ENCODE assay signal across 13 cellular contexts in the genomic region with DNA sequence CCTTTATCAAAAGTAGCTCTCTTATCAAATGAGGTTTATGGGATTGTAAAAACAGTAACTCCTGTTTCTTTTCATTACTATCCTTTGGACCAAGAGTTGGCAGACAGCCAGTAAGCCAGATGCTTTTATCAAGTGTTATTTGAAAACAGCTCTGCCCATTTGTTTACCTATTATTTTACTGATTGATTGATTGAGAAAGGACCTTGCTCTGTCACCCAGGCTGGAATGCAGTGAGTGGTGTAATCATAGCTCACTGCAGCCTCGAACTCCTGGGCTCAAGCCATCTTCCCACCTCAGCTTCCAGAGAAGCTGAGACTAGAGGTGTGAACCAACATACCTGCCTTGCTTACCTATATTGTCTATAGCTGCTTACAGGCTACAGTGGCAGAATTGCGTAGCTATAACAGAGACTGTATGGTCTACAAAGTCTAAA. TPM values are rescaled to one million over a fixed set of nuclear protein-coding genes. Genes with fewer than 3 reads are reported as not detected.
A peak's percentile ranks its signal among the peaks of the same experiment; 100 is the strongest.
DNase-seq lines count a peak whose midpoint lies in the region; ATAC-seq and TF ChIP-seq lines count a peak whose summit lies in the region.
"Had no signal": no experiment of that assay in that cellular context is flagged by ENCODE, and none has a peak within 500 bp of the region (broad histone marks: within the 10 kb centered on the region; RNA-seq: fewer than 3 reads in every experiment).

No MANE protein-coding gene starts in this region.

- H3K4me2 ChIP-seq in mammary epithelial cell (ENCODE audit: insufficient read depth, low read depth, low read length), result peak overlapping the region; percentile 95

- no peak overlapping the region for H3K4me3 Mint-ChIP-seq in mesothelial cell of epicardium
- H3K4me3 Mint-ChIP-seq: activated T-cell treated with anti-CD3 and anti-CD28 coated beads, Interleukin-2, amount 50 U/mL, for 72 hours; stimulated activated naive CD8-positive, alpha-beta T cell treated with anti-CD3 and anti-CD28 coated beads, Interleukin-15, Interleukin-2, amounts not matched to agents 100 ng/mL and 50 ng/mL, for 24 hours; T-cell had no signal

- no peak for TF ChIP-seq CTCF in mammary epithelial cell (conservative IDR thresholded peaks at IDR 0.05 in 1 of 2, IDR thresholded peaks at IDR 0.05 in 1 of 2; ENCODE audit: extremely low read depth in 1 of 2, insufficient read depth in 1 of 2, low read depth in 1 of 2, low read length in 2 of 2)
- TF ChIP-seq CTCF in mesothelial cell of epicardium (IDR thresholded peaks at IDR 0.05; ENCODE audit: unreplicated experiment), result no peak
- TF ChIP-seq CTCF in GM13976 (IDR thresholded peaks at IDR 0.05; ENCODE audit: borderline replicate concordance, control extremely low read depth, extremely low read depth, insufficient read depth, missing control alignments), result no peak

- H3K27ac ChIP-seq in mammary epithelial cell (ENCODE audit: insufficient read depth, low read depth, low read length), result peak overlapping the region; percentile 80

- no peak overlapping the region for H3K9ac ChIP-seq in mammary epithelial cell (ENCODE audit: insufficient read depth, low read length)

- no peaks in the 10 kb centered on the region for H3K9me3 Mint-ChIP-seq in mesothelial cell of epicardium
- H3K9me3 Mint-ChIP-seq: activated T-cell treated with anti-CD3 and anti-CD28 coated beads, Interleukin-2, amount 50 U/mL, for 72 hours; stimulated activated naive CD8-positive, alpha-beta T cell treated with anti-CD3 and anti-CD28 coated beads, Interleukin-15, Interleukin-2, amounts not matched to agents 100 ng/mL and 50 ng/mL, for 24 hours; T-cell had no signal

- H3K4me1 ChIP-seq in mammary epithelial cell (ENCODE audit: insufficient read depth, low read length), result peaks cover 34% of the 10 kb centered on the region

- H3K27me3 Mint-ChIP-seq in mesothelial cell of epicardium (ENCODE audit: low read depth), result no peaks in the 10 kb centered on the region
- H3K27me3 Mint-ChIP-seq: stimulated activated naive CD8-positive, alpha-beta T cell treated with anti-CD3 and anti-CD28 coated beads, Interleukin-15, Interleukin-2, amounts not matched to agents 100 ng/mL and 50 ng/mL, for 24 hours; T-cell had no signal

- BruUV-seq in mammary epithelial cell (replicated peaks; lab: Mats Ljungman, UMichigan), result no TSS peak

- DNase-seq in ELR (ENCODE audit: low read depth) (peak; percentile 47), NCI-H1694 (lab: John Stamatoyannopoulos, UW) (peak; percentile 45), mammary epithelial cell (no peak), mesothelial cell of epicardium (ENCODE audit: low spot score in 2 of 2, unreplicated experiment in 2 of 2) (no peak), ureter (ENCODE audit: low spot score) (no peak), GM13976 (ENCODE audit: low spot score) (no peak)
- DNase-seq in stimulated activated CD4-positive, alpha-beta T cell treated with anti-CD3 and anti-CD28 coated beads, Interleukin-15, amount 100 ng/mL, for 24 hours, result no peak
- DNase-seq: activated T-cell treated with anti-CD3 and anti-CD28 coated beads, Interleukin-2, amount 50 U/mL, for 72 hours; NCI-H1436 treated with DMSO at 0.1 percent for 48 hours; T-cell had no signal

- in situ Hi-C loops in mammary epithelial cell (cut with MboI; ENCODE audit: low sequenced_read_pairs in 2 of 2) (no loop called here), GM13976 (cut with MboI; ENCODE audit: low sequenced_read_pairs, unreplicated experiment) (no loop called here)

- WGBS in mammary epithelial cell (ENCODE audit: low coverage, missing lambda C conversion rate), result 46% methylated on average over 2 of the region's 2 CpGs

- CTCF ChIA-PET in mammary epithelial cell (lab: Charles Lee; ENCODE audit: low non-redundant PET), result no interaction called here

- H3K4me3 ChIP-seq in mammary epithelial cell (replicated peaks in 1 of 3; ENCODE audit: insufficient read depth in 1 of 3, low read depth in 2 of 3, low read length in 3 of 3), result peak overlapping the region in 1 of 3 experiments; percentile 14
- H3K4me3 ChIP-seq: lung had no signal

- ATAC-seq in activated CD4-positive, CD25-positive, alpha-beta regulatory T cell treated with anti-CD3 and anti-CD28 coated beads, Interleukin-2, amount 50 U/mL, for 24 hours, result no peak
- ATAC-seq: activated T-cell treated with anti-CD3 and anti-CD28 coated beads, Interleukin-2, amount 50 U/mL, for 72 hours; T-cell had no signal

- H3K27me3 ChIP-seq in mammary epithelial cell (ENCODE audit: insufficient read depth, low read length), result no peaks in the 10 kb centered on the region

- H3K79me2 ChIP-seq in mammary epithelial cell (ENCODE audit: insufficient read depth, low read length), result peaks cover 83% of the 10 kb centered on the region

- intact Hi-C loops in mammary epithelial cell (cut with micrococcal nuclease), result no loop called here

- peak overlapping the region; percentile 67 for H3K27ac Mint-ChIP-seq in mesothelial cell of epicardium
- H3K27ac Mint-ChIP-seq: activated T-cell treated with anti-CD3 and anti-CD28 coated beads, Interleukin-2, amount 50 U/mL, for 72 hours; stimulated activated naive CD8-positive, alpha-beta T cell treated with anti-CD3 and anti-CD28 coated beads, Interleukin-15, Interleukin-2, amounts not matched to agents 100 ng/mL and 50 ng/mL, for 24 hours; T-cell had no signal

- H2AFZ ChIP-seq in mammary epithelial cell (ENCODE audit: low read depth, low read length), result no peak overlapping the region

- dilution Hi-C loops in mammary epithelial cell (cut with HindIII; ENCODE audit: low sequenced_read_pairs), result no loop called here

- no peaks in the 10 kb centered on the region for H3K9me3 ChIP-seq in mammary epithelial cell (replicated peaks; ENCODE audit: insufficient read depth, low read length)

- peaks cover 12% of the 10 kb centered on the region for H3K36me3 ChIP-seq in mammary epithelial cell (ENCODE audit: insufficient read depth, low read length)

- peaks cover 19% of the 10 kb centered on the region for H3K36me3 Mint-ChIP-seq in mesothelial cell of epicardium

- no peaks in the 10 kb centered on the region for H4K20me1 ChIP-seq in mammary epithelial cell (ENCODE audit: insufficient read depth, low read length)

- peaks cover 52% of the 10 kb centered on the region for H3K4me1 Mint-ChIP-seq in mesothelial cell of epicardium

RNA-seq across cellular contexts. Expression of a gene that starts 3.6 kb away (rescaled TPM):
- total RNA-seq in mammary epithelial cell, result 10 to 100 TPM; 24.6 to 30.8 TPM
- 17.3 TPM for polyA plus RNA-seq in mammary epithelial cell
- 2.4 TPM for polyA minus RNA-seq in mammary epithelial cell
- total RNA-seq in mesothelial cell of epicardium, result 15.2 to 17.3 TPM (median 16.4 TPM) in 3 replicates
- total RNA-seq in ureter, result 14.4 TPM

RNA-seq across cellular contexts. Expression of a gene that starts 56.5 kb away (rescaled TPM):
- total RNA-seq in mammary epithelial cell (1 to 10 TPM in 1 of 2 donors, under 1 TPM in 1; 0.94 to 1.3 TPM), mesothelial cell of epicardium (0.73 to 1.7 TPM (median 0.97 TPM) in 3 replicates), ureter (8.4 TPM)
- polyA plus RNA-seq in mammary epithelial cell, result 0.58 TPM
- not detected for polyA minus RNA-seq in mammary epithelial cell

Comparison
In these comparisons a context has a peak if more than half of its experiments do, and no peak if none do; other contexts are left out.
1. DNase-seq: peak in ELR (single experiment) and NCI-H1694 (single experiment); none in mammary epithelial cell (single experiment), mesothelial cell of epicardium (0 of 2), ureter (single experiment), stimulated activated CD4-positive, alpha-beta T cell treated with anti-CD3 and anti-CD28 coated beads, Interleukin-15, amount 100 ng/mL, for 24 hours (single experiment) and GM13976 (single experiment).